ENCODE assay signal across 18 cellular contexts in genomic region chr6:128657181-128657580, GRCh38.
DNase-seq lines count a peak whose midpoint lies in the region; ATAC-seq, FAIRE-seq and TF ChIP-seq lines count a peak whose summit lies in the region.
"Had no signal": no experiment of that assay in that cellular context is flagged by ENCODE, and none has a peak within 500 bp of the region (broad histone marks: within the 10 kb centered on the region; RNA-seq: fewer than 3 reads in every experiment).

No MANE protein-coding gene starts in this region.

- TF ChIP-seq EP300 in sigmoid colon (IDR thresholded peaks at IDR 0.05) = no peak

- H4K20me1 ChIP-seq in endothelial cell of umbilical vein (replicated peaks; ENCODE audit: control insufficient read depth, extremely low read depth, insufficient read depth, low read length) = no peaks in the 10 kb centered on the region

- no peak overlapping the region for H3K4me3 ChIP-seq in endothelial cell of umbilical vein (replicated peaks in 1 of 3; ENCODE audit: insufficient read depth in 1 of 3, low read depth in 1 of 3, low read length in 3 of 3)
- no peak overlapping the region for H3K4me3 ChIP-seq in sigmoid colon
- H3K4me3 ChIP-seq: HAP-1, upper lobe of left lung had no signal

- peaks cover 23% of the 10 kb centered on the region for H3K4me1 ChIP-seq in endothelial cell of umbilical vein (ENCODE audit: control insufficient read depth, extremely low read depth, insufficient read depth, low read length)
- no peaks in the 10 kb centered on the region for H3K4me1 ChIP-seq in sigmoid colon
- H3K4me1 ChIP-seq: upper lobe of left lung had no signal

- no peak overlapping the region for H3K4me2 ChIP-seq in endothelial cell of umbilical vein (ENCODE audit: insufficient read depth, low read length)

- H3K36me3 ChIP-seq in endothelial cell of umbilical vein (ENCODE audit: control insufficient read depth in 2 of 2, extremely low read depth in 1 of 2, insufficient read depth in 2 of 2, low read length in 2 of 2) = no peaks in the 10 kb centered on the region
- no peaks in the 10 kb centered on the region for H3K36me3 ChIP-seq in sigmoid colon
- H3K36me3 ChIP-seq: HAP-1, upper lobe of left lung, WERI-Rb-1 had no signal

- dilution Hi-C loops in endothelial cell of umbilical vein (cut with MboI; ENCODE audit: extremely low pct_ligation_motif_present, low sequenced_read_pairs) = no loop called here

- POLR2A ChIA-PET in endothelial cell of umbilical vein (lab: Charles Lee) = no interaction called here

- H3K27ac ChIP-seq in endothelial cell of umbilical vein (ENCODE audit: insufficient read depth, low read depth, low read length) (peak overlapping the region; percentile 92), sigmoid colon (no peak overlapping the region)
- H3K27ac ChIP-seq: upper lobe of left lung, WERI-Rb-1 had no signal

- CTCF ChIA-PET in endothelial cell of umbilical vein (lab: Charles Lee) = interaction anchor here (0.9 to 1.9 kb wide), 4 partner anchors 8 to 137 kb away, joined by 3 to 6 read pairs (median 4); partner anchors contain the start of gene PTPRK

- no TSS peak for BruUV-seq in endothelial cell of umbilical vein (replicated peaks; lab: Mats Ljungman, UMichigan)

- H3K27me3 ChIP-seq in endothelial cell of umbilical vein (ENCODE audit: control insufficient read depth in 2 of 2, insufficient read depth in 2 of 2, low read length in 2 of 2) (no peaks in the 10 kb centered on the region), sigmoid colon (no peaks in the 10 kb centered on the region)

- no peak for FAIRE-seq in endothelial cell of umbilical vein (lab: Jason Lieb, UNC)
- FAIRE-seq: G401.6 had no signal

- H2AFZ ChIP-seq in endothelial cell of umbilical vein (ENCODE audit: low read depth, low read length) = no peak overlapping the region

- no peaks in the 10 kb centered on the region for H3K9me3 ChIP-seq in endothelial cell of umbilical vein (replicated peaks; ENCODE audit: control insufficient read depth, insufficient read depth, low read length)
- no peaks in the 10 kb centered on the region for H3K9me3 ChIP-seq in sigmoid colon
- H3K9me3 ChIP-seq: HAP-1, upper lobe of left lung had no signal

- H3K9ac ChIP-seq in endothelial cell of umbilical vein (replicated peaks; ENCODE audit: extremely low read depth, insufficient read depth, low read length) = no peak overlapping the region

- H3K9me1 ChIP-seq in endothelial cell of umbilical vein (replicated peaks; ENCODE audit: control insufficient read depth, extremely low read depth, insufficient read depth, low read length) = no peaks in the 10 kb centered on the region

- no peak for TF ChIP-seq POLR2A in endothelial cell of umbilical vein (IDR thresholded peaks at IDR 0.05; ENCODE audit: low read depth, low read length)
- TF ChIP-seq POLR2A in sigmoid colon (IDR thresholded peaks at IDR 0.05) = no peak

- DNase-seq in EL = peak; percentile 18
- peak; percentile 51 for DNase-seq in M059J (ENCODE audit: low read depth)
- no peak for DNase-seq in endothelial cell of umbilical vein (ENCODE audit: low read depth, low spot score)
- no peak for DNase-seq in NCI-H2171 (lab: John Stamatoyannopoulos, UW)
- DNase-seq in AML-193 (lab: John Stamatoyannopoulos, UW) = no peak
- no peak for DNase-seq in DMS153 (lab: John Stamatoyannopoulos, UW)
- no peak for DNase-seq in sigmoid colon
- DNase-seq: amygdala; C1 segment of cervical spinal cord; MV-4-11; stimulated activated CD4-positive, alpha-beta T cell treated with anti-CD3 and anti-CD28 coated beads, Interleukin-1b, Interleukin-23, amount 100 ng/mL, for 48 hours; stimulated activated CD8-positive, alpha-beta memory T cell treated with anti-CD3 and anti-CD28 coated beads, Interleukin-4, amount 100 ng/mL, for 48 hours; upper lobe of left lung; WERI-Rb-1 had no signal

- H3K79me2 ChIP-seq in endothelial cell of umbilical vein (ENCODE audit: control insufficient read depth, insufficient read depth, low read length) = no peaks in the 10 kb centered on the region

- TF ChIP-seq CTCF in endothelial cell of umbilical vein (IDR thresholded peaks at IDR 0.05; ENCODE audit: extremely low read depth in 1 of 2, insufficient read depth in 1 of 2, low read depth in 1 of 2, low read length in 2 of 2) = no peak
- no peak for TF ChIP-seq CTCF in sigmoid colon (IDR thresholded peaks at IDR 0.05)

- intact Hi-C loops in endothelial cell of umbilical vein (cut with micrococcal nuclease) = loop anchor here (10.0 kb wide), 1 partner anchor 322 kb away; no protein-coding TSS in a partner anchor
- intact Hi-C loops in sigmoid colon (cut with DNase I) = no loop called here

- peak; percentile 45 for ATAC-seq in GM21717 (IDR thresholded peaks at IDR 0.05; ENCODE audit: unreplicated experiment)
- ATAC-seq: natural killer cell treated with Interleukin-12 subunit alpha and Interleukin-12 subunit beta and Interleukin-15 and Interleukin-18, amount 100 ng/mL, for 72 hours had no signal

TF ChIP-seq in endothelial cell of umbilical vein, 7 proteins besides CTCF, POLR2A, EP300 and RAD21:
- TF ChIP-seq MYC (IDR thresholded peaks at IDR 0.05; ENCODE audit: low read depth, low read length) (no peak), POLR2AphosphoS5 (IDR thresholded peaks at IDR 0.05; ENCODE audit: insufficient read depth, low read depth, low read length) (no peak), JUN (IDR thresholded peaks at IDR 0.05; ENCODE audit: borderline replicate concordance, insufficient read depth, insufficient read length, low read depth) (no peak), EZH2 (IDR thresholded peaks at IDR 0.05; ENCODE audit: borderline replicate concordance, low read depth, low read length, severe bottlenecking) (no peak), MAX (IDR thresholded peaks at IDR 0.05; ENCODE audit: insufficient read depth, insufficient read length) (no peak), FOS (IDR thresholded peaks at IDR 0.05; ENCODE audit: borderline replicate concordance, insufficient read depth, low read length) (no peak), GATA2 (IDR thresholded peaks at IDR 0.05; ENCODE audit: insufficient read depth, insufficient read length, low read depth, low read length) (no peak)

Comparison
In these comparisons a context has a peak if more than half of its experiments do, and no peak if none do; other contexts are left out.
1. DNase-seq: peak in EL (single experiment) and M059J (single experiment); none in endothelial cell of umbilical vein (single experiment), NCI-H2171 (single experiment), AML-193 (0 of 2), DMS153 (single experiment) and sigmoid colon (single experiment).